Comparison of ENCODE assay signal across 19 cellular contexts in genomic region chr18:63146185-63146584, GRCh38.
A peak's percentile ranks its signal among the peaks of the same experiment; 100 is the strongest.
DNase-seq lines count a peak whose midpoint lies in the region; FAIRE-seq and TF ChIP-seq lines count a peak whose summit lies in the region.
"Had no signal": no experiment of that assay in that cellular context is flagged by ENCODE, and none has a peak within 500 bp of the region (broad histone marks: within the 10 kb centered on the region; RNA-seq: fewer than 3 reads in every experiment).

No MANE protein-coding gene starts in this region.

- H4K20me1 ChIP-seq in DOHH2 (ENCODE audit: control insufficient read depth, insufficient read depth, low read depth, low read length) (no peaks in the 10 kb centered on the region), Karpas-422 (ENCODE audit: insufficient read depth, low read depth, low read length) (peaks cover 6% of the 10 kb centered on the region; the same call in 1 of the 2 replicates), H1 (replicated peaks in 1 of 2; ENCODE audit: control insufficient read depth in 1 of 2, insufficient read depth in 2 of 2, low read length in 2 of 2) (no peaks in the 10 kb centered on the region)

- intact Hi-C loops in sigmoid colon (cut with DNase I) (loop anchor here (5.0 kb wide), 2 partner anchors 41 to 91 kb away; no protein-coding TSS in a partner anchor), head of caudate nucleus (cut with DNase I) (loop anchor here (10.0 kb wide), 1 partner anchor 89 kb away; no protein-coding TSS in a partner anchor)

- no peak for TF ChIP-seq EP300 in H1 (IDR thresholded peaks at IDR 0.05; ENCODE audit: borderline replicate concordance in 1 of 2, low read depth in 2 of 2, low read length in 2 of 2)
- no peak for TF ChIP-seq EP300 in sigmoid colon (IDR thresholded peaks at IDR 0.05)

- H3K4me2 ChIP-seq in DOHH2 (ENCODE audit: low read length) (peak overlapping the region; percentile 94), Karpas-422 (ENCODE audit: low read depth, low read length, poor library complexity, severe bottlenecking) (peak overlapping the region; percentile 77), H1 (ENCODE audit: insufficient read depth in 1 of 2, low read depth in 2 of 2, low read length in 2 of 2) (no peak overlapping the region)

- peak overlapping the region; percentile 74 for H3K4me3 ChIP-seq in DOHH2 (ENCODE audit: low read length)
- H3K4me3 ChIP-seq in Karpas-422 (ENCODE audit: low read length): no peak overlapping the region
- no peak overlapping the region for H3K4me3 ChIP-seq in H1 (ENCODE audit: extremely low read depth in 1 of 4, insufficient read depth in 2 of 4, low read depth in 3 of 4, low read length in 4 of 4)
- no peak overlapping the region for H3K4me3 ChIP-seq in sigmoid colon
- H3K4me3 ChIP-seq: body of pancreas had no signal

- H3K9ac ChIP-seq in Karpas-422 (ENCODE audit: low read length) (no peak overlapping the region; the same call in 1 of the 2 replicates), H1 (replicated peaks in 1 of 4; ENCODE audit: extremely low read depth in 1 of 4, low read depth in 3 of 4, low read length in 3 of 4) (no peak overlapping the region)

- 76% methylated on average over 13 of the region's 13 CpGs; no CpG with 5 or more reads in 1 of the 2 experiments for WGBS in H1 (ENCODE audit: extremely low coverage in 1 of 2, insufficient coverage in 1 of 2, insufficient read length in 1 of 2, insufficient replicate concordance in 2 of 2, low coverage in 1 of 2, low lambda C conversion rate in 2 of 2, missing lambda C conversion rate in 1 of 2), 2 experiments
- WGBS in sigmoid colon, 2 donors: 83 to 95% methylated on average over 13 of the region's 13 CpGs

- H2BK120ac ChIP-seq in H1 (replicated peaks; ENCODE audit: low read depth, low read length): no peak overlapping the region

- H3K23ac ChIP-seq in H1 (ENCODE audit: insufficient read length): no peak overlapping the region

- H4K5ac ChIP-seq in H1 (ENCODE audit: insufficient read length, low read depth, low read length): no peak overlapping the region

- H3K9me3 ChIP-seq in DOHH2 (ENCODE audit: control insufficient read depth, insufficient read depth, low read length) (no peaks in the 10 kb centered on the region), Karpas-422 (ENCODE audit: low read length) (no peaks in the 10 kb centered on the region), H1 (ENCODE audit: insufficient read depth in 2 of 2, low read depth in 1 of 2, low read length in 1 of 2) (no peaks in the 10 kb centered on the region), sigmoid colon (no peaks in the 10 kb centered on the region)
- H3K9me3 ChIP-seq: body of pancreas, Caco-2, neutrophil had no signal

- H2AFZ ChIP-seq in Karpas-422 (ENCODE audit: low read length): no peak overlapping the region
- peak overlapping the region; percentile 3; the same call in 1 of the 2 replicates for H2AFZ ChIP-seq in H1 (ENCODE audit: low read length)

- H3K4ac ChIP-seq in H1 (replicated peaks; ENCODE audit: insufficient read length, low read depth, low read length): no peak overlapping the region

- H3F3A ChIP-seq in DOHH2 (ENCODE audit: control insufficient read depth, insufficient read depth): peaks cover 61% of the 10 kb centered on the region

- POLR2A ChIA-PET in H1 (lab: Charles Lee; ENCODE audit: partially characterized antibody): interaction anchor here (1.2 kb wide), 1 partner anchor 60 kb away, joined by 3 read pairs; no protein-coding TSS in a partner anchor

- peak overlapping the region; percentile 94 for H3K27ac ChIP-seq in DOHH2 (ENCODE audit: low read depth, low read length)
- H3K27ac ChIP-seq in Karpas-422 (ENCODE audit: low read length): peak overlapping the region; percentile 91
- H3K27ac ChIP-seq in H1 (ENCODE audit: low read depth, low read length): no peak overlapping the region
- H3K27ac ChIP-seq in sigmoid colon: peak overlapping the region in 3 of 4 donors; percentile 11 to 47 (median 45)
- H3K27ac ChIP-seq: body of pancreas, neutrophil had no signal

- no peaks in the 10 kb centered on the region for H3K23me2 ChIP-seq in H1 (ENCODE audit: low read depth, low read length)

- no peak overlapping the region for H2BK12ac ChIP-seq in H1 (ENCODE audit: low read depth, low read length)

- no peak overlapping the region for H2BK5ac ChIP-seq in H1 (ENCODE audit: low read depth, low read length)

- H3K4me1 ChIP-seq in DOHH2 (ENCODE audit: control insufficient read depth, low read length) (peaks cover 99% of the 10 kb centered on the region), Karpas-422 (ENCODE audit: low read length) (peaks cover 96% of the 10 kb centered on the region), H1 (replicated peaks in 1 of 4; ENCODE audit: control insufficient read depth in 3 of 4, insufficient read depth in 4 of 4, low read length in 3 of 4) (peaks cover 0 to 3% (median 0%) of the 10 kb centered on the region in 4 experiments; a peak in 2 of 7 replicates), sigmoid colon (peaks cover 0 to 49% (median 39%) of the 10 kb centered on the region in 4 donors)
- H3K4me1 ChIP-seq: Caco-2 had no signal

- TF ChIP-seq CTCF in DOHH2 (IDR thresholded peaks at IDR 0.05; ENCODE audit: low read depth, low read length, poor library complexity, severe bottlenecking) (no peak), H1 (IDR thresholded peaks at IDR 0.05; ENCODE audit: control extremely low read depth in 1 of 3, insufficient read depth in 1 of 3, low read depth in 1 of 3, low read length in 3 of 3) (no peak), sigmoid colon (IDR thresholded peaks at IDR 0.05) (no peak), GM20000 (IDR thresholded peaks at IDR 0.05; ENCODE audit: extremely low read depth, missing control alignments) (no peak)

- H3K27me3 ChIP-seq in DOHH2 (ENCODE audit: control insufficient read depth, low read length) (no peaks in the 10 kb centered on the region), Karpas-422 (ENCODE audit: low read length) (no peaks in the 10 kb centered on the region), H1 (replicated peaks in 1 of 4; ENCODE audit: control insufficient read depth in 3 of 4, extremely low read depth in 1 of 4, insufficient read depth in 3 of 4, low read length in 3 of 4) (no peaks in the 10 kb centered on the region; a peak in 1 of 7 replicates), sigmoid colon (no peaks in the 10 kb centered on the region)
- H3K27me3 ChIP-seq: body of pancreas, neutrophil had no signal

- peaks cover 96% of the 10 kb centered on the region for H3K79me2 ChIP-seq in DOHH2 (ENCODE audit: control insufficient read depth, low read length)
- peaks cover 71% of the 10 kb centered on the region for H3K79me2 ChIP-seq in Karpas-422 (ENCODE audit: low read length)
- H3K79me2 ChIP-seq in H1 (ENCODE audit: control insufficient read depth in 1 of 2, insufficient read depth in 2 of 2, low read length in 2 of 2): no peaks in the 10 kb centered on the region

- no peak overlapping the region for H4K91ac ChIP-seq in H1 (replicated peaks; ENCODE audit: insufficient read length, low read length)

- H3K56ac ChIP-seq in H1 (replicated peaks; ENCODE audit: insufficient read length, low read depth, low read length): no peak overlapping the region

- DNase-seq in Karpas-422 (no peak), H1 (ENCODE audit: low read depth in 1 of 2, low spot score in 2 of 2) (no peak), sigmoid colon (no peak), HCEC 1CT (no peak), head of caudate nucleus (no peak), GM20000 (ENCODE audit: low spot score) (no peak), D341Med (ENCODE audit: low spot score) (no peak)
- DNase-seq: activated CD4-positive, CD25-positive, alpha-beta regulatory T cell treated with anti-CD3 and anti-CD28 coated beads, Interleukin-2, amount 50 U/mL, for 72 hours; activated CD8-positive, alpha-beta memory T cell treated with anti-CD3 and anti-CD28 coated beads, Interleukin-2, amount 50 U/mL, for 4 hours; activated naive CD4-positive, alpha-beta T cell; body of pancreas; Caco-2; foreskin melanocyte; Kasumi-1; NCI-H1105; stimulated activated CD4-positive, alpha-beta T cell treated with anti-CD3 and anti-CD28 coated beads, Interleukin-1b, Interleukin-23, amount 100 ng/mL, for 48 hours had no signal

- H4K8ac ChIP-seq in H1 (ENCODE audit: extremely low read depth, insufficient read depth, low read length): no peak overlapping the region

- no peak overlapping the region for H2BK15ac ChIP-seq in H1 (ENCODE audit: low read length)

- CTCF ChIA-PET in H1 (lab: Charles Lee; ENCODE audit: partially characterized antibody): interaction anchor here (0.6 to 4.3 kb wide), 8 partner anchors 9 to 193 kb away, joined by 3 to 34 read pairs (median 5); no protein-coding TSS in a partner anchor

- H2AK5ac ChIP-seq in H1 (ENCODE audit: low read depth, low read length): no peak overlapping the region

- no peaks in the 10 kb centered on the region for H3K79me1 ChIP-seq in H1 (ENCODE audit: low read depth, low read length)

- no peak for TF ChIP-seq RAD21 in H1 (IDR thresholded peaks at IDR 0.05 in 1 of 2, conservative IDR thresholded peaks at IDR 0.05 in 1 of 2; ENCODE audit: low read depth in 2 of 2, low read length in 2 of 2)

- FAIRE-seq in H1 (lab: Jason Lieb, UNC): no peak
- FAIRE-seq: endothelial cell of umbilical vein had no signal

- TF ChIP-seq POLR2A in H1 (IDR thresholded peaks at IDR 0.05; ENCODE audit: control extremely low read depth in 1 of 2, low read depth in 2 of 2, low read length in 2 of 2): no peak
- TF ChIP-seq POLR2A in sigmoid colon (IDR thresholded peaks at IDR 0.05): no peak

- H3K9me2 ChIP-seq in DOHH2 (replicated peaks; ENCODE audit: control insufficient read depth, low read length) (no peaks in the 10 kb centered on the region), Karpas-422 (replicated peaks; ENCODE audit: insufficient read depth, low read length) (no peaks in the 10 kb centered on the region)

- H2BK20ac ChIP-seq in H1 (ENCODE audit: low read length): no peak overlapping the region

- no peak overlapping the region for H3K14ac ChIP-seq in H1 (ENCODE audit: insufficient read length)

- no peak overlapping the region for H3K18ac ChIP-seq in H1 (ENCODE audit: extremely low read depth, low read length)

- H3K36me3 ChIP-seq in DOHH2 (ENCODE audit: control insufficient read depth, low read length): peaks cover 55% of the 10 kb centered on the region
- no peaks in the 10 kb centered on the region for H3K36me3 ChIP-seq in Karpas-422 (ENCODE audit: insufficient read depth, low read length)
- no peaks in the 10 kb centered on the region for H3K36me3 ChIP-seq in H1 (ENCODE audit: control insufficient read depth in 2 of 4, insufficient read depth in 4 of 4, low read length in 3 of 4)
- no peaks in the 10 kb centered on the region for H3K36me3 ChIP-seq in sigmoid colon
- H3K36me3 ChIP-seq: neutrophil had no signal

TF ChIP-seq in H1, 55 proteins besides CTCF, POLR2A, EP300 and RAD21:
- TF ChIP-seq KDM4A (IDR thresholded peaks at IDR 0.05; ENCODE audit: low read depth, low read length, severe bottlenecking) (no peak), TEAD4 (IDR thresholded peaks at IDR 0.05; ENCODE audit: low read depth, low read length) (no peak), JUND (IDR thresholded peaks at IDR 0.05; ENCODE audit: low read length) (no peak)

Comparison
In these comparisons a context has a peak if more than half of its experiments do, and no peak if none do; other contexts are left out.
1. H3K4me2 ChIP-seq: peak in DOHH2 (single experiment) and Karpas-422 (single experiment); none in H1 (0 of 2).